ENCODE assay signal across 15 cellular contexts in the genomic region with DNA sequence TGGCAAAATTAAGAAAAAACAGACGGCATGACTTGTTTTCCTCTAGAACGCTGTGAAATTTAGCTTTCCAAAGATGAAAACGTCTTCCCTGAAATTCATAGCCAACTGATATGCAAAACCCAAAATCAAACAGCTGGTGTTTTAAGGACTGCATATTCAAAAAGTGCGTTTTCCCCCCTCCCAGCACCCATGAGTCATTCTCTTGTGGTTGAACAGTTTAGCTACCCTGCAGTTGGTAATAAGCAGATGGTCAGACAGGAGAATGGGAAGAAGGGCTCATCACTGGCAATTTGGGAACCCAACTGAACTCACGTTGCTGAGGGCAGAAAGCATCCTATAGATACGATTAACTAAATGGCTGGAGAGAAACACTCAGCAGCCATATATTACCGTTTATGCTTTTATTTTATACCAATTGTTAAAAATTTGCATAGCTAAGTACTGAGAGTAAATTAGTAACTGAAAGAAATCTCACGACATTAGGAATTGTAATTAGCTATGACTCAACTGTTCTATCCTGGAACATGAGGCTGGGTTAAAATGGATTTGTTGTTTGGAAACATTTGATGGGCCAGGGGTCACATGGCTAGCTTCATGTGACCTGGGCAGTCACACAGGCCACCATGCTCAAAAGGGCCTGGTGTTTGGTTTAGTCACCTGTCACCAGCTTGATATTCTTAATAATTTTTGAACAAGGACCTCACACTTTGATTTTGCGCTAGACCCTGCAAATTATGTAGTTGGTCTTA.
DNase-seq lines count a peak whose midpoint lies in the region; TF ChIP-seq lines count a peak whose summit lies in the region.
"Had no signal": no experiment of that assay in that cellular context is flagged by ENCODE, and none has a peak within 500 bp of the region (broad histone marks: within the 10 kb centered on the region; RNA-seq: fewer than 3 reads in every experiment).

No MANE protein-coding gene starts in this region.

- H3K36me3 Mint-ChIP-seq in mesothelial cell of epicardium, result peaks cover 7% of the 10 kb centered on the region

- H3K9me3 Mint-ChIP-seq in mesothelial cell of epicardium, result peaks cover 12% of the 10 kb centered on the region
- H3K9me3 Mint-ChIP-seq: dendritic cell treated with granulocyte-macrophage colony-stimulating factor and Interleukin-4, amounts not matched to agents 40 ng/mL and 50 ng/mL, for 4 days had no signal

- intact Hi-C loops in ovary (cut with DNase I), result no loop called here

- 36 to 40% (median 39%) methylated on average over 9 of the region's 9 CpGs for whole genome bisulfite sequencing in ovary, 3 donors

- H3K27ac Mint-ChIP-seq in mesothelial cell of epicardium, result no peak overlapping the region
- H3K27ac Mint-ChIP-seq: dendritic cell treated with granulocyte-macrophage colony-stimulating factor and Interleukin-4, amounts not matched to agents 40 ng/mL and 50 ng/mL, for 4 days had no signal

- H3K27ac ChIP-seq in ovary, result no peak overlapping the region
- H3K27ac ChIP-seq: gastroesophageal sphincter, left lung, SK-N-MC had no signal

- no peak overlapping the region for H3K4me3 ChIP-seq in cardiac fibroblast (replicated peaks in 1 of 2; ENCODE audit: low read depth in 2 of 2, low read length in 2 of 2)
- no peak overlapping the region for H3K4me3 ChIP-seq in ovary
- H3K4me3 ChIP-seq: gastroesophageal sphincter, left lung, SK-N-MC had no signal

- H3K4me1 Mint-ChIP-seq in mesothelial cell of epicardium, result peaks cover 4% of the 10 kb centered on the region

- peaks cover 5% of the 10 kb centered on the region for H3K4me1 ChIP-seq in ovary (ENCODE audit: insufficient read depth)
- H3K4me1 ChIP-seq: gastroesophageal sphincter, left lung had no signal

- no peaks in the 10 kb centered on the region for H3K36me3 ChIP-seq in ovary
- H3K36me3 ChIP-seq: gastroesophageal sphincter, left lung had no signal

- H3K9me3 ChIP-seq in ovary, result no peaks in the 10 kb centered on the region
- H3K9me3 ChIP-seq: gastroesophageal sphincter, left lung had no signal

- no peak for TF ChIP-seq POLR2A in ovary (IDR thresholded peaks at IDR 0.05)

- H3K4me3 Mint-ChIP-seq in mesothelial cell of epicardium, result no peak overlapping the region
- H3K4me3 Mint-ChIP-seq: dendritic cell treated with granulocyte-macrophage colony-stimulating factor and Interleukin-4, amounts not matched to agents 40 ng/mL and 50 ng/mL, for 4 days had no signal

- in situ Hi-C loops in GM13976 (cut with MboI; ENCODE audit: low sequenced_read_pairs, unreplicated experiment), result no loop called here

- TF ChIP-seq CTCF in cardiac fibroblast (IDR thresholded peaks at IDR 0.05; ENCODE audit: low read depth, low read length) (no peak), ovary (IDR thresholded peaks at IDR 0.05) (no peak), mesothelial cell of epicardium (IDR thresholded peaks at IDR 0.05; ENCODE audit: unreplicated experiment) (no peak), GM13976 (IDR thresholded peaks at IDR 0.05; ENCODE audit: borderline replicate concordance, control extremely low read depth, extremely low read depth, insufficient read depth, missing control alignments) (no peak)

- peaks cover 14% of the 10 kb centered on the region for H3K27me3 Mint-ChIP-seq in mesothelial cell of epicardium (ENCODE audit: low read depth)
- H3K27me3 Mint-ChIP-seq: dendritic cell treated with granulocyte-macrophage colony-stimulating factor and Interleukin-4, amounts not matched to agents 40 ng/mL and 50 ng/mL, for 4 days had no signal

- no peaks in the 10 kb centered on the region for H3K27me3 ChIP-seq in ovary
- H3K27me3 ChIP-seq: gastroesophageal sphincter, left lung had no signal

- DNase-seq in EL, result peak; percentile 84
- peak; percentile 98 for DNase-seq in NCI-H2171 treated with DMSO at 0.1 percent for 48 hours (lab: John Stamatoyannopoulos, UW)
- DNase-seq in cardiac fibroblast (ENCODE audit: low read depth in 2 of 2), result peak; percentile 29 to 42
- DNase-seq in ovary, result peak in 3 of 5 donors; percentile 21 to 38 (median 29)
- no peak for DNase-seq in OCI-M2 (lab: John Stamatoyannopoulos, UW; ENCODE audit: unreplicated experiment)
- no peak for DNase-seq in mesothelial cell of epicardium (ENCODE audit: low spot score in 2 of 2, unreplicated experiment in 2 of 2)
- no peak for DNase-seq in GM13976 (ENCODE audit: low spot score)
- no peak for DNase-seq in midbrain (lab: John Stamatoyannopoulos, UW)
- DNase-seq: activated CD4-positive, alpha-beta T cell treated with anti-CD3 and anti-CD28 coated beads for 48 hours; activated effector memory CD4-positive, alpha-beta T cell treated with anti-CD3 and anti-CD28 coated beads, Interleukin-2, amount 50 U/mL, for 16 hours; left lung; NCI-H510A had no signal

- TF ChIP-seq EP300 in ovary (IDR thresholded peaks at IDR 0.05), result no peak

Comparison
In these comparisons a context has a peak if more than half of its experiments do, and no peak if none do; other contexts are left out.
1. DNase-seq: peak in EL (single experiment), NCI-H2171 treated with DMSO at 0.1 percent for 48 hours (single experiment), cardiac fibroblast (2 of 2) and ovary (3 of 5); none in OCI-M2 (single experiment), mesothelial cell of epicardium (0 of 2), GM13976 (single experiment) and midbrain (single experiment).